In genomic region chr2:118244686-118245085, GRCh38 we compare ENCODE assay signal across 2 cellular contexts.
"Had no signal": no experiment of that assay in that cellular context is flagged by ENCODE, and none has a peak within 500 bp of the region (broad histone marks: within the 10 kb centered on the region; RNA-seq: fewer than 3 reads in every experiment).

No MANE protein-coding gene starts in this region.

- DNase-seq: GDM1, GF-D8 had no signal
